ENCODE assay signal across 26 cellular contexts in the genomic region with DNA sequence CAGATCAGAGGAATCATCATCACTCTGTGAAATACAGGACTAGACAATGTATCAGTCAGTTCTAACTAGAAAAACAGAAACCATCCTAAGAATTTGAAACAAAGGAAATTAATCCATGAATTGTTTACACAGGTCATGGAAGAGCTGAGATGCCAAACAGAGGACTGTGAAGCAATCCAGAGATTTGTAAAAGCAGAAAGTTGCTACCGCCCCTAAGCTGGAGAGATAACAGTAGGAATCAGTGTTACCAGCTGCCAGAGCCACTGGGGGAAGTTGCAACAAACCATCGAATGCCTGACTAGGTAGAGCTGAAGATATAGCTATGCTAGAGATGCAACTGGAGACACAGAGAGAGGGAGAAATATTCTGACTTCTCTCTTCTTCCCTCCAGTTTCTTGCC.
"Had no signal": no experiment of that assay in that cellular context is flagged by ENCODE, and none has a peak within 500 bp of the region (broad histone marks: within the 10 kb centered on the region; RNA-seq: fewer than 3 reads in every experiment).

No MANE protein-coding gene starts in this region.

- H3K9me3 ChIP-seq: gastrocnemius medialis, testis, uterus had no signal

- H3K36me3 ChIP-seq: gastrocnemius medialis, uterus had no signal

- H3K36me3 Mint-ChIP-seq: activated CD8-positive, alpha-beta memory T cell treated with anti-CD3 and anti-CD28 coated beads, Interleukin-2, amount 10 ng/mL, durations not matched to agents 7 days and 5 days; brain; stimulated activated naive B cell treated with anti-CD40 and anti-IgM and Interleukin-4, amounts not matched to agents 10 μg/mL and 1 μg/mL and 100 μg/mL, for 72 hours had no signal

- H3K9me3 Mint-ChIP-seq: activated CD4-positive, alpha-beta memory T cell treated with anti-CD3 and anti-CD28 coated beads, Interleukin-2, amount 10 ng/mL, durations not matched to agents 7 days and 5 days; activated CD4-positive, alpha-beta T cell treated with anti-CD3 and anti-CD28 coated beads, Interleukin-2, amount 10 ng/mL, durations not matched to agents 24 days and 14 days; activated naive CD8-positive, alpha-beta T cell treated with anti-CD3 and anti-CD28 coated beads, Interleukin-2, amount 50 U/mL, for 24 hours; activated T-helper 1 cell treated with anti-CD3 and anti-CD28 coated beads, Interleukin-12 subunit alpha, Interleukin-12 subunit beta, Interleukin-2, Interleukin-4 antibody, amounts not matched to agents 30 ng/mL and 10 ng/mL and 1 ng/mL, durations not matched to agents 14 hours and 24 hours and 36 hours; brain; nephron progenitor cell had no signal

- H3K4me1 ChIP-seq: gastrocnemius medialis, testis, uterus had no signal

- DNase-seq: activated CD4-positive, alpha-beta memory T cell treated with anti-CD3 and anti-CD28 coated beads, Interleukin-2, amount 10 ng/mL, durations not matched to agents 7 days and 5 days; activated CD4-positive, alpha-beta T cell treated with anti-CD3 and anti-CD28 coated beads, Interleukin-2, amount 10 ng/mL, durations not matched to agents 24 days and 14 days; activated CD8-positive, alpha-beta memory T cell treated with anti-CD3 and anti-CD28 coated beads, Interleukin-2, amount 10 ng/mL, durations not matched to agents 7 days and 5 days; activated gamma-delta T cell; activated naive CD4-positive, alpha-beta T cell treated with anti-CD3 and anti-CD28 coated beads, Interleukin-2, amount 50 U/mL, for 16 hours; activated naive CD8-positive, alpha-beta T cell treated with anti-CD3 and anti-CD28 coated beads, Interleukin-2, amount 50 U/mL, for 24 hours; activated T-cell treated with anti-CD3 and anti-CD28 coated beads for 4 hours; aorta; dermis blood vessel endothelial cell; effector CD8-positive, alpha-beta T cell; gastrocnemius medialis; hypothalamus; left ventricle myocardium superior; mammary epithelial cell; nephron progenitor cell; nucleus accumbens; posterior cingulate gyrus; stimulated activated CD4-positive, alpha-beta T cell treated with anti-CD3 and anti-CD28 coated beads, Interleukin-2, amount 100 ng/mL, for 48 hours; stimulated activated CD8-positive, alpha-beta memory T cell treated with anti-CD3 and anti-CD28 coated beads, Interleukin-4, amount 100 ng/mL, for 48 hours; stimulated activated naive B cell treated with anti-CD40 and anti-IgM and Interleukin-4, amounts not matched to agents 10 μg/mL and 1 μg/mL and 100 μg/mL, for 72 hours; testis; trophoblast cell; uterus had no signal

- H3K4me1 Mint-ChIP-seq: activated CD4-positive, alpha-beta memory T cell treated with anti-CD3 and anti-CD28 coated beads, Interleukin-2, amount 10 ng/mL, durations not matched to agents 7 days and 5 days; activated CD4-positive, alpha-beta T cell treated with anti-CD3 and anti-CD28 coated beads, Interleukin-2, amount 10 ng/mL, durations not matched to agents 24 days and 14 days; activated CD8-positive, alpha-beta memory T cell treated with anti-CD3 and anti-CD28 coated beads, Interleukin-2, amount 10 ng/mL, durations not matched to agents 7 days and 5 days; activated naive CD8-positive, alpha-beta T cell treated with anti-CD3 and anti-CD28 coated beads, Interleukin-2, amount 50 U/mL, for 24 hours; brain; nephron progenitor cell had no signal

- H3K4me3 ChIP-seq: gastrocnemius medialis, testis, uterus had no signal

- H3K4me3 Mint-ChIP-seq: activated CD4-positive, alpha-beta memory T cell treated with anti-CD3 and anti-CD28 coated beads, Interleukin-2, amount 10 ng/mL, durations not matched to agents 7 days and 5 days; activated CD4-positive, alpha-beta T cell treated with anti-CD3 and anti-CD28 coated beads, Interleukin-2, amount 10 ng/mL, durations not matched to agents 24 days and 14 days; activated CD8-positive, alpha-beta memory T cell treated with anti-CD3 and anti-CD28 coated beads, Interleukin-2, amount 10 ng/mL, durations not matched to agents 7 days and 5 days; activated naive CD8-positive, alpha-beta T cell treated with anti-CD3 and anti-CD28 coated beads, Interleukin-2, amount 50 U/mL, for 24 hours; activated T-helper 1 cell treated with anti-CD3 and anti-CD28 coated beads, Interleukin-12 subunit alpha, Interleukin-12 subunit beta, Interleukin-2, Interleukin-4 antibody, amounts not matched to agents 30 ng/mL and 10 ng/mL and 1 ng/mL, durations not matched to agents 14 hours and 24 hours and 36 hours; brain; nephron progenitor cell; stimulated activated naive B cell treated with anti-CD40 and anti-IgM and Interleukin-4, amounts not matched to agents 10 μg/mL and 1 μg/mL and 100 μg/mL, for 72 hours had no signal

- H3K27ac ChIP-seq: gastrocnemius medialis, testis, uterus, VCaP had no signal

- H3K27me3 ChIP-seq: gastrocnemius medialis, testis, uterus had no signal

- H3K27ac Mint-ChIP-seq: activated CD4-positive, alpha-beta memory T cell treated with anti-CD3 and anti-CD28 coated beads, Interleukin-2, amount 10 ng/mL, durations not matched to agents 7 days and 5 days; activated CD4-positive, alpha-beta T cell treated with anti-CD3 and anti-CD28 coated beads, Interleukin-2, amount 10 ng/mL, durations not matched to agents 24 days and 14 days; activated CD8-positive, alpha-beta memory T cell treated with anti-CD3 and anti-CD28 coated beads, Interleukin-2, amount 10 ng/mL, durations not matched to agents 7 days and 5 days; activated naive CD8-positive, alpha-beta T cell treated with anti-CD3 and anti-CD28 coated beads, Interleukin-2, amount 50 U/mL, for 24 hours; activated T-helper 1 cell treated with anti-CD3 and anti-CD28 coated beads, Interleukin-12 subunit alpha, Interleukin-12 subunit beta, Interleukin-2, Interleukin-4 antibody, amounts not matched to agents 30 ng/mL and 10 ng/mL and 1 ng/mL, durations not matched to agents 14 hours and 24 hours and 36 hours; brain; nephron progenitor cell; stimulated activated naive B cell treated with anti-CD40 and anti-IgM and Interleukin-4, amounts not matched to agents 10 μg/mL and 1 μg/mL and 100 μg/mL, for 72 hours had no signal
